Comparison of ENCODE assay signal across 5 cellular contexts in genomic region chr19:47803148-47803547, GRCh38. TPM values are rescaled to one million over a fixed set of nuclear protein-coding genes. Genes with fewer than 3 reads are reported as not detected.
"Had no signal": no experiment of that assay in that cellular context is flagged by ENCODE, and none has a peak within 500 bp of the region (broad histone marks: within the 10 kb centered on the region; RNA-seq: fewer than 3 reads in every experiment).

No MANE protein-coding gene starts in this region.

RNA-seq across cellular contexts. Expression of gene TPRX1, which starts 1.2 kb away (rescaled TPM):
- total RNA-seq: HT-29, HT1080, IMR-90, K562 had no signal
- polyA plus RNA-seq: IgD-negative memory B cell, IMR-90, K562 had no signal

RNA-seq across cellular contexts. Expression of gene CRX, which starts 18.6 kb away (rescaled TPM):
- total RNA-seq: HT-29, HT1080, IMR-90, K562 had no signal
- polyA plus RNA-seq: IgD-negative memory B cell, IMR-90 had no signal

RNA-seq across cellular contexts. Expression of gene TPRX2, which starts 55.9 kb away (rescaled TPM):
- total RNA-seq: HT-29, HT1080, IMR-90, K562 had no signal
- polyA plus RNA-seq: IgD-negative memory B cell, IMR-90, K562 had no signal
